19 cellular contexts compared by ENCODE assay signal in the genomic region with DNA sequence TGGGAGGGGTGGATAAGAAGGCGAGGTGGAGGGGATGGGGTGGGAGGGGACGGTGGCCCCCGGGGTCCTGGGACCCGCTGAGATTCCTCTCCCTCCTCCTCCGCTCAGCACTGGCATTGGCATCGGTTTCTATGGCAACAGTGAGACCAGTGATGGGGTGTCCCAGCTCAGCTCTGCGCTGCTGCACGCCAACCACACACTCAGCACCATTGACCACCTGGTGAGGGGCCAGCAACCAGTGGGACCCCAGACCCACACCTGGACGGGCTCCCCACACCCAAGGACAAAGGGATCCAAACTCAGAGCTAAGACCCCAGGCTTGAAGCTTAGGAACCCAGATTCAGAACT. TPM values are rescaled to one million over a fixed set of nuclear protein-coding genes. Genes with fewer than 3 reads are reported as not detected.
DNase-seq lines count a peak whose midpoint lies in the region; TF ChIP-seq lines count a peak whose summit lies in the region.
"Had no signal": no experiment of that assay in that cellular context is flagged by ENCODE, and none has a peak within 500 bp of the region (broad histone marks: within the 10 kb centered on the region; RNA-seq: fewer than 3 reads in every experiment).

No MANE protein-coding gene starts in this region.

- H2BK120ac ChIP-seq in H9 (ENCODE audit: low read depth, low read length, poor library complexity, severe bottlenecking): no peak overlapping the region

- no peak overlapping the region for H2BK5ac ChIP-seq in H9 (ENCODE audit: insufficient read length, low read length)

- H4K8ac ChIP-seq in H9 (replicated peaks; ENCODE audit: insufficient read length, low read depth, low read length): no peak overlapping the region

- no peaks in the 10 kb centered on the region for H3K9me3 ChIP-seq in H9 (ENCODE audit: control insufficient read depth, low read depth, low read length)
- no peaks in the 10 kb centered on the region for H3K9me3 ChIP-seq in SJCRH30 (replicated peaks)
- H3K9me3 ChIP-seq in transverse colon: no peaks in the 10 kb centered on the region
- H3K9me3 ChIP-seq: adrenal gland, lower lobe of right lung, thoracic aorta had no signal

- H3K14ac ChIP-seq in H9 (ENCODE audit: insufficient read depth, low read length): no peak overlapping the region

- in situ Hi-C loops in transverse colon (cut with MboI; ENCODE audit: low pct_ligation_motif_present in 1 of 4, low pct_unique_long_range_greater_than_20kb in 1 of 4, low sequenced_read_pairs in 3 of 4): no loop called here

- H2AK5ac ChIP-seq in H9 (ENCODE audit: insufficient read length, low read length): no peak overlapping the region

- no peak overlapping the region for H4K91ac ChIP-seq in H9 (ENCODE audit: insufficient read length, low read depth, low read length)

- no peak overlapping the region for H3K23ac ChIP-seq in H9 (ENCODE audit: insufficient read length, low read depth, low read length)

- no peak overlapping the region for H4K5ac ChIP-seq in H9 (ENCODE audit: insufficient read length, low read depth, low read length)

- H3K36me3 Mint-ChIP-seq in H9 (ENCODE audit: insufficient read depth in 1 of 3, low read depth in 3 of 3): peaks cover 21 to 52% (median 46%) of the 10 kb centered on the region in 3 experiments; a peak in 6 of 7 replicates
- peaks cover 29% of the 10 kb centered on the region for H3K36me3 Mint-ChIP-seq in neural crest cell (ENCODE audit: low read depth)

- intact Hi-C loops in transverse colon (cut with DNase I; ENCODE audit: low total_unique reads): no loop called here

- DNase-seq in H9 (no peak), caudate nucleus (lab: John Stamatoyannopoulos, UW) (peak in 4 of 61 donors; percentile 79 to 91 (median 84)), neural crest cell (ENCODE audit: low read depth, low spot score) (no peak), SHP77 (lab: John Stamatoyannopoulos, UW) (no peak), SJCRH30 (no peak), transverse colon (no peak)
- DNase-seq: activated effector memory CD4-positive, alpha-beta T cell treated with Interleukin-2 at 50 U/mL for 16 hours; adrenal gland; foreskin fibroblast; Kasumi-1; lower lobe of right lung; NCI-H2171; NCI-H774; PC-9; small intestine had no signal

- H2BK12ac ChIP-seq in H9 (ENCODE audit: insufficient read length, low read depth, low read length): no peak overlapping the region

- no peaks in the 10 kb centered on the region for H3K36me3 ChIP-seq in SJCRH30
- no peaks in the 10 kb centered on the region for H3K36me3 ChIP-seq in transverse colon
- H3K36me3 ChIP-seq: adrenal gland, lower lobe of right lung, thoracic aorta had no signal

- no peak overlapping the region for H2AFZ ChIP-seq in H9 (ENCODE audit: low read length)
- H2AFZ ChIP-seq: PC-9 had no signal

- peaks cover 0 to 2% of the 10 kb centered on the region in 2 experiments; a peak in 3 of 5 replicates for H3K9me3 Mint-ChIP-seq in H9
- no peaks in the 10 kb centered on the region for H3K9me3 Mint-ChIP-seq in neural crest cell
- H3K9me3 Mint-ChIP-seq: T-helper 2 cell treated with Interferon-gamma antibody and Interleukin-4, amounts not matched to agents 5 μg/mL and 100 μg/mL, for 36 hours had no signal

- TF ChIP-seq POLR2A in transverse colon (IDR thresholded peaks at IDR 0.05): no peak

- H4K20me1 ChIP-seq in H9 (ENCODE audit: control insufficient read depth, insufficient read depth, insufficient read length): no peaks in the 10 kb centered on the region

- H3K79me1 ChIP-seq in H9 (ENCODE audit: insufficient read depth, low read depth, low read length, poor library complexity, severe bottlenecking): no peaks in the 10 kb centered on the region

- H3K4ac ChIP-seq in H9 (ENCODE audit: low read depth, low read length): no peak overlapping the region

- H3K18ac ChIP-seq in H9 (ENCODE audit: insufficient read length, low read depth, low read length): no peak overlapping the region

- H3K56ac ChIP-seq in H9 (ENCODE audit: insufficient read length, low read depth, low read length): no peak overlapping the region

- H3K4me3 Mint-ChIP-seq in H9: peak overlapping the region; percentile 52 to 74
- peak overlapping the region; percentile 83 for H3K4me3 Mint-ChIP-seq in neural crest cell
- H3K4me3 Mint-ChIP-seq: T-helper 2 cell treated with Interferon-gamma antibody and Interleukin-4, amounts not matched to agents 5 μg/mL and 100 μg/mL, for 36 hours had no signal

- no peak overlapping the region for H3K9ac ChIP-seq in H9 (ENCODE audit: extremely low read depth, insufficient read length, low read length)

- peak overlapping the region; percentile 30 for H3K4me2 ChIP-seq in H9 (ENCODE audit: insufficient read depth, insufficient read length, low read length)
- H3K4me2 ChIP-seq: PC-9 had no signal

- H3K4me3 ChIP-seq in SJCRH30 (no peak overlapping the region), transverse colon (no peak overlapping the region)
- H3K4me3 ChIP-seq: adrenal gland, lower lobe of right lung, PC-9, thoracic aorta had no signal

- peaks cover 48% of the 10 kb centered on the region for H3K27me3 Mint-ChIP-seq in H9 (ENCODE audit: low read depth)
- no peaks in the 10 kb centered on the region for H3K27me3 Mint-ChIP-seq in neural crest cell (ENCODE audit: low read depth)

- peaks cover 7% of the 10 kb centered on the region for H3K23me2 ChIP-seq in H9 (ENCODE audit: insufficient read length, low read depth, low read length, poor library complexity, severe bottlenecking)

- WGBS in H9 (ENCODE audit: extremely low coverage, insufficient read length, low lambda C conversion rate): no CpG with 5 or more reads among the region's 9 CpGs
- WGBS in transverse colon (ENCODE audit: low coverage in 1 of 2), 2 donors: 38% methylated on average over 9 of the region's 9 CpGs; no CpG with 5 or more reads in 1 of the 2 donors

- H3K27ac Mint-ChIP-seq in H9: peak overlapping the region; percentile 76 to 91 (median 82)
- H3K27ac Mint-ChIP-seq in neural crest cell (ENCODE audit: unreplicated experiment): peak overlapping the region; percentile 94
- H3K27ac Mint-ChIP-seq: T-helper 2 cell treated with Interferon-gamma antibody and Interleukin-4, amounts not matched to agents 5 μg/mL and 100 μg/mL, for 36 hours had no signal

- no peak overlapping the region for H2BK20ac ChIP-seq in H9 (ENCODE audit: low read depth, low read length, poor library complexity, severe bottlenecking)

- H3K79me2 ChIP-seq in H9 (ENCODE audit: insufficient read depth, low read length): no peaks in the 10 kb centered on the region

- H3K27me3 ChIP-seq in H9 (ENCODE audit: insufficient read depth, low read length): peaks cover under 1% of the 10 kb centered on the region; the same call in 1 of the 2 replicates
- H3K27me3 ChIP-seq in SJCRH30: peaks cover 28% of the 10 kb centered on the region
- peaks cover 66% of the 10 kb centered on the region for H3K27me3 ChIP-seq in transverse colon

- TF ChIP-seq CTCF in H9 (conservative IDR thresholded peaks at IDR 0.05) (no peak), neural crest cell (conservative IDR thresholded peaks at IDR 0.05) (no peak), transverse colon (IDR thresholded peaks at IDR 0.05) (no peak)

- H2BK15ac ChIP-seq in H9 (ENCODE audit: low read depth, low read length): no peak overlapping the region

- H3K27ac ChIP-seq in H9 (ENCODE audit: insufficient read length, low read depth, low read length) (no peak overlapping the region), caudate nucleus (ENCODE audit: low read depth, low read length) (peak overlapping the region; percentile 99), SJCRH30 (no peak overlapping the region), transverse colon (no peak overlapping the region)
- H3K27ac ChIP-seq: adrenal gland, lower lobe of right lung, PC-9, thoracic aorta had no signal

- TF ChIP-seq EP300 in transverse colon (IDR thresholded peaks at IDR 0.05; ENCODE audit: low read depth): no peak

- H3K4me1 ChIP-seq in H9 (ENCODE audit: insufficient read depth, low read length) (peaks cover 5% of the 10 kb centered on the region; the same call in 1 of the 2 replicates), SJCRH30 (no peaks in the 10 kb centered on the region), transverse colon (peaks cover 0 to 5% (median 0%) of the 10 kb centered on the region in 4 donors)

- H3K4me1 Mint-ChIP-seq in H9 (peaks cover 41 to 51% of the 10 kb centered on the region in 2 experiments), neural crest cell (peaks cover 45% of the 10 kb centered on the region)

- H3T11ph ChIP-seq in H9 (ENCODE audit: low read length): no peak overlapping the region

RNA-seq across cellular contexts. Expression of a gene that starts 5.9 kb away (rescaled TPM):
- total RNA-seq in H9 (2021): 43.1 and 47.1 TPM in 2 replicates
- total RNA-seq in neural crest cell: 180 and 207 TPM in 2 replicates
- not detected in 2 replicates for total RNA-seq in SJCRH30 (2014; rRNA removed; shearing (Covaris generic))
- 1 to 10 TPM; 1.1 to 7.5 (median 3.0) TPM for total RNA-seq in transverse colon
- total RNA-seq: chondrocyte, Daoy, lower lobe of right lung, thoracic aorta had no signal

RNA-seq across cellular contexts. Expression of a gene that starts 27.9 kb away (rescaled TPM):
- 133 and 148 TPM in 2 replicates for total RNA-seq in H9 (2021)
- total RNA-seq in neural crest cell: 157 and 161 TPM in 2 replicates
- 18.9 and 25.6 TPM in 2 replicates for total RNA-seq in SJCRH30 (2014; rRNA removed; shearing (Covaris generic))
- 1,000 to 10,000 TPM in 1 of 4 donors, 100 to 1,000 TPM in 3; 194 to 1,037 (median 566) TPM for total RNA-seq in transverse colon

RNA-seq across cellular contexts. Expression of a gene that starts 42.4 kb away (rescaled TPM):
- 3.7 and 3.8 TPM in 2 replicates for total RNA-seq in H9 (2021)
- 2.5 and 3.0 TPM in 2 replicates for total RNA-seq in neural crest cell
- total RNA-seq in SJCRH30 (2014; rRNA removed; shearing (Covaris generic)): 0.38 and 0.40 TPM in 2 replicates
- total RNA-seq in transverse colon: 10 to 100 TPM in 3 of 4 donors, 1 to 10 TPM in 1; 1.1 to 16.5 (median 12.3) TPM

RNA-seq across cellular contexts. Expression of a gene that starts 52.0 kb away (rescaled TPM):
- 1.6 and 2.9 TPM in 2 replicates for total RNA-seq in H9 (2021)
- 6.7 and 7.7 TPM in 2 replicates for total RNA-seq in neural crest cell
- total RNA-seq in SJCRH30 (2014; rRNA removed; shearing (Covaris generic)): 0.20 and 1.2 TPM in 2 replicates
- total RNA-seq in transverse colon: 100 to 1,000 TPM; 210 to 231 (median 214) TPM

RNA-seq across cellular contexts. Expression of a gene that starts 56.4 kb away (rescaled TPM):
- total RNA-seq in H9 (2021) (not detected in 2 replicates), neural crest cell (not detected in 2 replicates), transverse colon (10 to 100 TPM in 2 of 4 donors, 1 to 10 TPM in 2; 1.9 to 18.4 (median 7.3) TPM)
- not detected in 2 replicates for total RNA-seq in SJCRH30 (2014; rRNA removed; shearing (Covaris generic))
- total RNA-seq: chondrocyte, Daoy, PC-9 had no signal
